Comparison of ENCODE assay signal across 30 cellular contexts in genomic region chr6:144066255-144066654, GRCh38.
"Had no signal": no experiment of that assay in that cellular context is flagged by ENCODE, and none has a peak within 500 bp of the region (broad histone marks: within the 10 kb centered on the region; RNA-seq: fewer than 3 reads in every experiment).

No MANE protein-coding gene starts in this region.

- DNase-seq: activated CD4-positive, alpha-beta memory T cell treated with anti-CD3 and anti-CD28 coated beads for 36 hours; activated CD4-positive, alpha-beta T cell treated with anti-CD3 and anti-CD28 coated beads, Interleukin-2, amount 10 ng/mL, durations not matched to agents 24 days and 14 days; activated CD4-positive, CD25-positive, alpha-beta regulatory T cell treated with anti-CD3 and anti-CD28 coated beads, Interleukin-2, amount 50 U/mL, for 72 hours; activated effector memory CD4-positive, alpha-beta T cell treated with Interleukin-2 at 50 U/mL for 16 hours; activated naive CD4-positive, alpha-beta T cell treated with Interleukin-2 at 50 U/mL for 16 hours; activated naive CD8-positive, alpha-beta T cell treated with anti-CD3 and anti-CD28 coated beads for 36 hours; activated T-cell treated with anti-CD3 and anti-CD28 coated beads, Interleukin-2, amount 50 U/mL, for 48 hours; adrenal gland; aorta; cerebellar nuclear complex; effector memory CD8-positive, alpha-beta T cell; islet precursor cell; left ventricle myocardium inferior; occipital lobe; stimulated activated CD4-positive, alpha-beta T cell treated with anti-CD3 and anti-CD28 coated beads, Interleukin-1b, Interleukin-23, amount 100 ng/mL, for 48 hours; stimulated activated CD4-positive, alpha-beta T cell treated with anti-CD3 and anti-CD28 coated beads, Interleukin-4, amount 100 ng/mL, for 4 hours; stimulated activated CD8-positive, alpha-beta memory T cell treated with anti-CD3 and anti-CD28 coated beads, Interleukin-4, amount 100 ng/mL, for 48 hours; stimulated activated naive CD4-positive, alpha-beta T cell treated with Interleukin-2 at 50 U/mL for 16 hours; T-helper 9 cell had no signal

- H3K4me3 Mint-ChIP-seq: activated naive CD8-positive, alpha-beta T cell treated with anti-CD3 and anti-CD28 coated beads for 36 hours; mesothelial cell of epicardium had no signal

- H3K9me3 Mint-ChIP-seq: activated CD4-positive, alpha-beta memory T cell treated with anti-CD3 and anti-CD28 coated beads for 36 hours; activated naive CD8-positive, alpha-beta T cell treated with anti-CD3 and anti-CD28 coated beads for 36 hours; effector memory CD8-positive, alpha-beta T cell; mesothelial cell of epicardium; naive B cell; neural progenitor cell had no signal

- H3K36me3 Mint-ChIP-seq: activated CD4-positive, alpha-beta memory T cell treated with anti-CD3 and anti-CD28 coated beads for 36 hours; brain; mesothelial cell of epicardium; naive B cell; neural progenitor cell had no signal

- ATAC-seq: effector memory CD8-positive, alpha-beta T cell; gastroesophageal sphincter had no signal

- H3K27ac Mint-ChIP-seq: activated CD4-positive, alpha-beta memory T cell treated with anti-CD3 and anti-CD28 coated beads for 36 hours; activated CD4-positive, alpha-beta T cell treated with anti-CD3 and anti-CD28 coated beads, Interleukin-2, amount 10 ng/mL, durations not matched to agents 24 days and 14 days; brain; mesothelial cell of epicardium; neural progenitor cell had no signal

- H3K27me3 Mint-ChIP-seq: activated CD4-positive, alpha-beta memory T cell treated with anti-CD3 and anti-CD28 coated beads for 36 hours; effector memory CD8-positive, alpha-beta T cell; naive B cell had no signal

- H3K4me3 ChIP-seq: adrenal gland, cardiac muscle cell, coronary artery, gastroesophageal sphincter, hepatocyte, left ventricle myocardium inferior, neural progenitor cell, right atrium auricular region, smooth muscle cell, tibial nerve had no signal
